Comparison of ENCODE assay signal across 8 cellular contexts in the genomic region with DNA sequence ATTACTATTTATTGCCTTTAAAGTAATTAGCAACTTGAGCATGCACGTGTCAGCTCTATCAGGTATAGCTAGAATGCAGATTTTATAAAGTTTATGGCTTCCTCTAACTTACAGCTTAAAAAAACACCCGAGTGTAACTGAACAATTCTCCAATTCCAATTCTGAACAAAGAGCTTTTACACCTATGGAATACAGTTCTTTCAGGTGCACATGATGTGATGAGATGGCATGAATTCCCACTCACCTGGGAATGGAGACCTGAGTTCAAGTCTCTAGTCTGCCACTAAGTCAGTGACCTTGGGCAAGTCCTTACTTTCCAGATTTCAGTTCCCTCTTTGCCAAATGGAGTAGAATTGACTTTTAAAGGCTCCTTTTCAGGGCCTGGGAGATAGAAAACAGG. TPM values are rescaled to one million over a fixed set of nuclear protein-coding genes. Genes with fewer than 3 reads are reported as not detected.
DNase-seq lines count a peak whose midpoint lies in the region; ATAC-seq and TF ChIP-seq lines count a peak whose summit lies in the region.

No MANE protein-coding gene starts in this region.

- TF ChIP-seq CTCF in C4-2B (conservative IDR thresholded peaks at IDR 0.05) = no peak

- H3K9me3 Mint-ChIP-seq in dendritic cell treated with granulocyte-macrophage colony-stimulating factor and Interleukin-4, amounts not matched to agents 40 ng/mL and 50 ng/mL, for 4 days = no peaks in the 10 kb centered on the region
- no peaks in the 10 kb centered on the region for H3K9me3 Mint-ChIP-seq in naive thymus-derived CD8-positive, alpha-beta T cell

- H3K27me3 Mint-ChIP-seq in dendritic cell treated with granulocyte-macrophage colony-stimulating factor and Interleukin-4, amounts not matched to agents 40 ng/mL and 50 ng/mL, for 4 days = no peaks in the 10 kb centered on the region
- no peaks in the 10 kb centered on the region for H3K27me3 Mint-ChIP-seq in naive thymus-derived CD8-positive, alpha-beta T cell

- peaks cover 69% of the 10 kb centered on the region for H3K36me3 Mint-ChIP-seq in dendritic cell treated with granulocyte-macrophage colony-stimulating factor and Interleukin-4, amounts not matched to agents 40 ng/mL and 50 ng/mL, for 4 days (ENCODE audit: low read depth)
- H3K36me3 Mint-ChIP-seq in naive thymus-derived CD8-positive, alpha-beta T cell = peaks cover 0 to 42% (median 10%) of the 10 kb centered on the region in 3 donors

- peak; percentile 9 for DNase-seq in M059J (ENCODE audit: low read depth)
- no peak for DNase-seq in naive thymus-derived CD8-positive, alpha-beta T cell
- no peak for DNase-seq in SHP77 treated with DMSO at 0.1 percent for 48 hours (lab: John Stamatoyannopoulos, UW)
- DNase-seq in stimulated activated CD8-positive, alpha-beta memory T cell treated with anti-CD3 and anti-CD28 coated beads, Interleukin-4, amount 100 ng/mL, for 48 hours = no peak
- DNase-seq in SHP77 (lab: John Stamatoyannopoulos, UW) = no peak
- no peak for DNase-seq in activated CD4-positive, alpha-beta T cell treated with anti-CD3 and anti-CD28 coated beads, Interleukin-2, amount 50 U/mL, for 4 hours

- no peak for ATAC-seq in naive thymus-derived CD8-positive, alpha-beta T cell

- H3K27ac ChIP-seq in C4-2B = peak overlapping the region; percentile 99; the same call in 1 of the 2 replicates

- peak overlapping the region; percentile 97 for H3K27ac Mint-ChIP-seq in dendritic cell treated with granulocyte-macrophage colony-stimulating factor and Interleukin-4, amounts not matched to agents 40 ng/mL and 50 ng/mL, for 4 days
- peak overlapping the region; percentile 70 to 99 (median 93) for H3K27ac Mint-ChIP-seq in naive thymus-derived CD8-positive, alpha-beta T cell

- intact Hi-C loops in dendritic cell treated with granulocyte-macrophage colony-stimulating factor and Interleukin-4, amounts not matched to agents 40 ng/mL and 50 ng/mL, for 4 days (cut with micrococcal nuclease) = loop anchor here (2.0 kb wide), 1 partner anchor 70 kb away; no protein-coding TSS in a partner anchor

- POLR2A ChIA-PET in naive thymus-derived CD8-positive, alpha-beta T cell (lab: Charles Lee) = interaction anchor here (0.9 to 3.7 kb wide), 3 partner anchors 9 to 201 kb away, joined by 3 to 41 read pairs (median 3); no protein-coding TSS in a partner anchor

- H3K4me3 Mint-ChIP-seq in dendritic cell treated with granulocyte-macrophage colony-stimulating factor and Interleukin-4, amounts not matched to agents 40 ng/mL and 50 ng/mL, for 4 days = peak overlapping the region; percentile 76
- peak overlapping the region; percentile 85 to 98 (median 94) for H3K4me3 Mint-ChIP-seq in naive thymus-derived CD8-positive, alpha-beta T cell

- H3K4me1 Mint-ChIP-seq in dendritic cell treated with granulocyte-macrophage colony-stimulating factor and Interleukin-4, amounts not matched to agents 40 ng/mL and 50 ng/mL, for 4 days (ENCODE audit: low read depth) = peaks cover 27% of the 10 kb centered on the region
- peaks cover 27 to 59% (median 54%) of the 10 kb centered on the region in 4 donors for H3K4me1 Mint-ChIP-seq in naive thymus-derived CD8-positive, alpha-beta T cell

RNA-seq across cellular contexts. Expression of a gene that starts 1.8 kb away (rescaled TPM):
- 174 and 216 TPM in 2 replicates for total RNA-seq in M059J (2014; rRNA removed; shearing (Covaris generic))
- 100 to 1,000 TPM; 152 to 153 TPM for total RNA-seq in naive thymus-derived CD8-positive, alpha-beta T cell
- polyA plus RNA-seq in naive thymus-derived CD8-positive, alpha-beta T cell = 10 to 100 TPM; 47.2 to 70.8 (median 51.8) TPM
